In genomic region chr10:12975266-12975665, GRCh38 we compare ENCODE assay signal across 14 cellular contexts. TPM values are rescaled to one million over a fixed set of nuclear protein-coding genes. Genes with fewer than 3 reads are reported as not detected.
DNase-seq lines count a peak whose midpoint lies in the region; ATAC-seq and TF ChIP-seq lines count a peak whose summit lies in the region.
"Had no signal": no experiment of that assay in that cellular context is flagged by ENCODE, and none has a peak within 500 bp of the region (broad histone marks: within the 10 kb centered on the region; RNA-seq: fewer than 3 reads in every experiment).

No MANE protein-coding gene starts in this region.

- H3K9me3 ChIP-seq in PC-3 (ENCODE audit: low read length), result no peaks in the 10 kb centered on the region
- H3K9me3 ChIP-seq: testis had no signal

- peak; percentile 49 for ATAC-seq in PC-3
- no peak for ATAC-seq in stimulated activated effector memory CD8-positive, alpha-beta T cell treated with anti-CD3 and anti-CD28 coated beads, Interleukin-12 subunit alpha, Interleukin-12 subunit beta, amount 100 ng/mL, for 72 hours
- ATAC-seq: activated CD8-positive, alpha-beta T cell treated with anti-CD3 and anti-CD28 coated beads, Interleukin-2, amount 10 ng/mL, durations not matched to agents 7 days and 5 days had no signal

- peak overlapping the region; percentile 41 for H3K27ac Mint-ChIP-seq in stimulated activated effector memory CD8-positive, alpha-beta T cell treated with anti-CD3 and anti-CD28 coated beads, Interleukin-12 subunit alpha, Interleukin-12 subunit beta, amount 100 ng/mL, for 72 hours
- H3K27ac Mint-ChIP-seq in CD14-positive monocyte, result no peak overlapping the region
- H3K27ac Mint-ChIP-seq: activated CD8-positive, alpha-beta T cell treated with anti-CD3 and anti-CD28 coated beads, Interleukin-2, amount 10 ng/mL, durations not matched to agents 7 days and 5 days had no signal

- H3K79me2 ChIP-seq in PC-3 (ENCODE audit: low read length), result no peaks in the 10 kb centered on the region
- H3K79me2 ChIP-seq: parathyroid adenoma had no signal

- no peaks in the 10 kb centered on the region for H3K27me3 ChIP-seq in PC-3 (ENCODE audit: low read length)
- H3K27me3 ChIP-seq: testis had no signal

- intact Hi-C loops in PC-3 (cut with micrococcal nuclease) (loop anchor here (2.0 kb wide), 1 partner anchor 256 kb away; no protein-coding TSS in a partner anchor), CD14-positive monocyte (cut with micrococcal nuclease) (no loop called here)

- no peak overlapping the region for H2AFZ ChIP-seq in PC-3 (ENCODE audit: low read length)
- H2AFZ ChIP-seq: parathyroid adenoma had no signal

- H3K9me3 Mint-ChIP-seq in stimulated activated effector memory CD8-positive, alpha-beta T cell treated with anti-CD3 and anti-CD28 coated beads, Interleukin-12 subunit alpha, Interleukin-12 subunit beta, amount 100 ng/mL, for 72 hours, result no peaks in the 10 kb centered on the region
- peaks cover 0 to 3% (median 0%) of the 10 kb centered on the region in 7 donors for H3K9me3 Mint-ChIP-seq in CD14-positive monocyte

- H3K4me3 ChIP-seq in PC-3 (ENCODE audit: low read length), result no peak overlapping the region
- H3K4me3 ChIP-seq in fibroblast of pulmonary artery (replicated peaks; ENCODE audit: low read depth, low read length), result no peak overlapping the region
- H3K4me3 ChIP-seq: testis had no signal

- H3K9ac ChIP-seq in PC-3 (ENCODE audit: low read length), result no peak overlapping the region
- H3K9ac ChIP-seq: parathyroid adenoma had no signal

- BruUV-seq in PC-3 (replicated peaks; lab: Mats Ljungman, UMichigan), result no TSS peak

- no peak overlapping the region for H3K27ac ChIP-seq in PC-3 (ENCODE audit: low read length)
- H3K27ac ChIP-seq: HL-60, parathyroid adenoma, testis had no signal

- H3K36me3 Mint-ChIP-seq in stimulated activated effector memory CD8-positive, alpha-beta T cell treated with anti-CD3 and anti-CD28 coated beads, Interleukin-12 subunit alpha, Interleukin-12 subunit beta, amount 100 ng/mL, for 72 hours, result no peaks in the 10 kb centered on the region
- no peaks in the 10 kb centered on the region for H3K36me3 Mint-ChIP-seq in CD14-positive monocyte

- H3K4me3 Mint-ChIP-seq in stimulated activated effector memory CD8-positive, alpha-beta T cell treated with anti-CD3 and anti-CD28 coated beads, Interleukin-12 subunit alpha, Interleukin-12 subunit beta, amount 100 ng/mL, for 72 hours, result no peak overlapping the region
- no peak overlapping the region for H3K4me3 Mint-ChIP-seq in CD14-positive monocyte
- H3K4me3 Mint-ChIP-seq: activated CD8-positive, alpha-beta T cell treated with anti-CD3 and anti-CD28 coated beads, Interleukin-2, amount 10 ng/mL, durations not matched to agents 7 days and 5 days had no signal

- H3K4me1 ChIP-seq in PC-3 (ENCODE audit: insufficient read depth, low read length), result no peaks in the 10 kb centered on the region
- H3K4me1 ChIP-seq: parathyroid adenoma had no signal

- no peaks in the 10 kb centered on the region for H4K20me1 ChIP-seq in PC-3 (ENCODE audit: low read length)

- no peak overlapping the region for H3K4me2 ChIP-seq in PC-3 (ENCODE audit: low read length)

- peaks cover 0 to 2% (median 1%) of the 10 kb centered on the region in 3 donors for H3K27me3 Mint-ChIP-seq in CD14-positive monocyte (ENCODE audit: low read depth in 3 of 3)

- DNase-seq in NCI-H345 (lab: John Stamatoyannopoulos, UW) (peak; percentile 44), NCI-H345 treated with DMSO at 0.1 percent for 48 hours (lab: John Stamatoyannopoulos, UW; ENCODE audit: unreplicated experiment) (no peak), PC-3 (peak; percentile 42), fibroblast of pulmonary artery (ENCODE audit: low read depth) (no peak), SHP77 (lab: John Stamatoyannopoulos, UW) (no peak), CD14-positive monocyte (ENCODE audit: low spot score) (no peak)
- no peak for DNase-seq in stimulated activated effector memory CD8-positive, alpha-beta T cell treated with anti-CD3 and anti-CD28 coated beads, Interleukin-12 subunit alpha, Interleukin-12 subunit beta, amount 100 ng/mL, for 72 hours (ENCODE audit: low spot score in 2 of 2)
- no peak for DNase-seq in stimulated activated CD4-positive, alpha-beta T cell treated with anti-CD3 and anti-CD28 coated beads, Interleukin-1b, Interleukin-23, amount 100 ng/mL, for 48 hours
- DNase-seq: activated CD8-positive, alpha-beta T cell treated with anti-CD3 and anti-CD28 coated beads, Interleukin-2, amount 10 ng/mL, durations not matched to agents 7 days and 5 days; NCI-H1930; SHP77 treated with DMSO at 0.1 percent for 48 hours; testis had no signal

- peak; percentile 50 for TF ChIP-seq CTCF in PC-3 (conservative IDR thresholded peaks at IDR 0.05; ENCODE audit: low read depth, low read length)
- peak; percentile 4 for TF ChIP-seq CTCF in fibroblast of pulmonary artery (IDR thresholded peaks at IDR 0.05; ENCODE audit: low read length, missing control alignments)
- no peak for TF ChIP-seq CTCF in CD14-positive monocyte (IDR thresholded peaks at IDR 0.05)

- no peaks in the 10 kb centered on the region for H3F3A ChIP-seq in PC-3 (ENCODE audit: low read length, unreplicated experiment)

- CTCF ChIA-PET in PC-3 (lab: Charles Lee), result interaction anchor here (0.6 kb wide), 1 partner anchor 43 kb away, joined by 3 read pairs; no protein-coding TSS in a partner anchor

- POLR2A ChIA-PET in PC-3 (lab: Charles Lee; ENCODE audit: unreplicated experiment), result no interaction called here

- H3K4me1 Mint-ChIP-seq in stimulated activated effector memory CD8-positive, alpha-beta T cell treated with anti-CD3 and anti-CD28 coated beads, Interleukin-12 subunit alpha, Interleukin-12 subunit beta, amount 100 ng/mL, for 72 hours, result peaks cover 5% of the 10 kb centered on the region
- peaks cover under 1% of the 10 kb centered on the region for H3K4me1 Mint-ChIP-seq in CD14-positive monocyte

- no peaks in the 10 kb centered on the region for H3K36me3 ChIP-seq in PC-3 (ENCODE audit: low read depth, low read length)

- H3K9me2 ChIP-seq in PC-3 (replicated peaks; ENCODE audit: low read length), result no peaks in the 10 kb centered on the region

RNA-seq across cellular contexts. Expression of gene CCDC3, which starts 26.2 kb away (rescaled TPM):
- total RNA-seq in PC-3 (2014; rRNA removed), result not detected in 2 replicates
- not detected for polyA plus RNA-seq in CD14-positive monocyte
- total RNA-seq: activated CD8-positive, alpha-beta T cell treated with anti-CD3 and anti-CD28 coated beads, Interleukin-2, amount 10 ng/mL, durations not matched to agents 7 days and 5 days had no signal

Comparison
In these comparisons a context has a peak if more than half of its experiments do, and no peak if none do; other contexts are left out.
1. DNase-seq: peak in NCI-H345 (single experiment) and PC-3 (single experiment); none in NCI-H345 treated with DMSO at 0.1 percent for 48 hours (single experiment), fibroblast of pulmonary artery (single experiment), stimulated activated effector memory CD8-positive, alpha-beta T cell treated with anti-CD3 and anti-CD28 coated beads, Interleukin-12 subunit alpha, Interleukin-12 subunit beta, amount 100 ng/mL, for 72 hours (0 of 2), SHP77 (0 of 2), CD14-positive monocyte (single experiment) and stimulated activated CD4-positive, alpha-beta T cell treated with anti-CD3 and anti-CD28 coated beads, Interleukin-1b, Interleukin-23, amount 100 ng/mL, for 48 hours (single experiment).